22 cellular contexts compared by ENCODE assay signal in genomic region chr9:108854641-108855528, GRCh38. TPM values are rescaled to one million over a fixed set of nuclear protein-coding genes. Genes with fewer than 3 reads are reported as not detected.
DNase-seq lines count a peak whose midpoint lies in the region; ATAC-seq and TF ChIP-seq lines count a peak whose summit lies in the region.
"Had no signal": no experiment of that assay in that cellular context is flagged by ENCODE, and none has a peak within 500 bp of the region (broad histone marks: within the 10 kb centered on the region; RNA-seq: fewer than 3 reads in every experiment).

No MANE protein-coding gene starts in this region.

- peak; percentile 47 for DNase-seq in COR-L47 (lab: John Stamatoyannopoulos, UW)
- peak; percentile 73 for DNase-seq in NCI-H2029 (lab: John Stamatoyannopoulos, UW)
- peak; percentile 52 to 55 for DNase-seq in SJCRH30
- peak in 1 of 2 donors; percentile 76 for DNase-seq in psoas muscle
- no peak for DNase-seq in NCI-H1694 treated with DMSO at 0.1 percent for 48 hours (lab: John Stamatoyannopoulos, UW)
- DNase-seq in cerebellar nuclear complex (lab: John Stamatoyannopoulos, UW), result no peak
- DNase-seq: ACHN, AML-193, Caco-2, HCEC 1CT, NCI-H1436 treated with DMSO at 0.1 percent for 48 hours, NCI-H2107, NCI-H446 treated with DMSO at 0.1 percent for 48 hours, NCI-H748 treated with DMSO at 0.1 percent for 48 hours, PC-9, T-helper 1 cell had no signal

- H3K27me3 ChIP-seq in SJCRH30 (no peaks in the 10 kb centered on the region), psoas muscle (ENCODE audit: insufficient read depth in 3 of 3, low read length in 2 of 3) (no peaks in the 10 kb centered on the region)

- intact Hi-C loops in psoas muscle (cut with DNase I), result no loop called here

- WGBS in psoas muscle, 3 donors, result 65 to 71% (median 66%) methylated on average over 58 to 59 of the region's 59 CpGs

- no peak for TF ChIP-seq CTCF in psoas muscle (IDR thresholded peaks at IDR 0.05)

- peak; percentile 52 to 67 (median 62) for ATAC-seq in psoas muscle
- ATAC-seq in GM18907 (IDR thresholded peaks at IDR 0.05; ENCODE audit: unreplicated experiment), result no peak
- ATAC-seq: SK-N-SH treated with all-trans-retinoic acid at 6 μM for 48 hours had no signal

- H3K9me3 ChIP-seq in SJCRH30 (replicated peaks), result no peaks in the 10 kb centered on the region
- no peaks in the 10 kb centered on the region for H3K9me3 ChIP-seq in psoas muscle
- H3K9me3 ChIP-seq: Caco-2 had no signal

- H3K4me1 ChIP-seq in SJCRH30 (no peaks in the 10 kb centered on the region), psoas muscle (no peaks in the 10 kb centered on the region)

- H3K4me3 ChIP-seq in SJCRH30 (0 out of 2 replicates have a peak overlapping the region, but pooled peaks have one; percentile 18), psoas muscle (no peak overlapping the region)
- H3K4me3 ChIP-seq: PC-9 had no signal

- no peaks in the 10 kb centered on the region for H3K36me3 ChIP-seq in SJCRH30
- H3K36me3 ChIP-seq in psoas muscle (ENCODE audit: insufficient read depth in 1 of 2, low read depth in 1 of 2), result no peaks in the 10 kb centered on the region

- H3K27ac ChIP-seq in SJCRH30, result no peak overlapping the region
- no peak overlapping the region for H3K27ac ChIP-seq in psoas muscle
- H3K27ac ChIP-seq: PC-9 had no signal

RNA-seq across cellular contexts. Expression of gene ACTL7B, which starts 0.9 kb away (rescaled TPM):
- total RNA-seq in SJCRH30 (2014; rRNA removed; shearing (Covaris generic)), result not detected in 2 replicates
- not detected for total RNA-seq in psoas muscle
- polyA plus RNA-seq in psoas muscle, result not detected
- total RNA-seq: Caco-2, HT1080, LHCN-M2, PC-9 had no signal
- polyA plus RNA-seq: CD14-positive monocyte, IgD-negative memory B cell had no signal

RNA-seq across cellular contexts. Expression of gene ACTL7A, which starts 7.2 kb away (rescaled TPM):
- total RNA-seq in SJCRH30 (2014; rRNA removed; shearing (Covaris generic)), result not detected in 2 replicates
- total RNA-seq in psoas muscle, result not detected
- polyA plus RNA-seq in psoas muscle, result not detected
- total RNA-seq: Caco-2, HT1080, LHCN-M2, PC-9 had no signal
- polyA plus RNA-seq: CD14-positive monocyte, IgD-negative memory B cell had no signal

Comparison
In these comparisons a context has a peak if more than half of its experiments do, and no peak if none do; other contexts are left out.
1. DNase-seq: peak in COR-L47 (single experiment), NCI-H2029 (single experiment) and SJCRH30 (2 of 2); none in NCI-H1694 treated with DMSO at 0.1 percent for 48 hours (single experiment) and cerebellar nuclear complex (0 of 2).